In the genomic region with DNA sequence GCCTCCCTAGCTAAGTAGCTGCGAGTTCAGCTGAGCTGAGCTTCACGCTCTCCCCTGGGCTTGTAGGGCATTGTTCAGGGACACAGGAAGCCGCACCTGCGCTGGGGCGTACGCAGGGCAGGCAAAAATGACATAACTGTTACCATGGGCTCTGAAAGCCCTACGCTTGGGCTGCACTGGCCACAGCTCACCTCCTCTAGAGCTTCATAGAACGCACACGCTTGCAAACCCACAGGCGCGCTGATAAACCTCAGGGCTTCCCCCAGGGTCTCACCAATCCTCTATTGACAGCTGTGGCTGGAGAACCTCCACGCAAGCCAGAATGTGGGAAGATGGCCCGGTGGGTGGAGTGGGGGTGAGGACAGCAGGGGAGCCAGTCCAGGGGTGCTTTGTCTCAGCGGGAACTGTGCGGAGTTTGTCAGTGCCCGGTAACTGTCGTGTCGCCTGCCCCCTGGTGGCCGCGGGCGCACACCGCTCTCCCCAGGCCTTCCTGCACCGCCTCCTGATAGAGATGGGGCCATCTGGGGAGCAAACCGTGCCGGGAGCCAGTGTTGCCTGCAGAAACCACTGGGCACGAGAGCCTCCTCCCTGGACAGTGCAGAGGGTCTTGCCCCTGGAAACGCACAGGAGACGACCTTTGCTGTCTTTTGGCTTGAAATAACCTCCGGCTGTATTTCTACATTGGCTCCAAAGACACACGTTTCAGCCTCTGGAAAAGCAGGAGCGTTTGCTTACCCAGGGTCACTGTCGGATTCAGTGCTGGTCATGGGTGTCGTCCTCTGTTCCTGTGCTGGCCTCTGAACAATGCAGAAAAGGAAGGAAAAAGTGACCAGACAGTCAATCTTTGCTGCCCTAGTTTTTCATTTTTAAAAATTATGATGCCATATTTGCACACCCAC, we compare ENCODE assay signal across 8 cellular contexts. TPM values are rescaled to one million over a fixed set of nuclear protein-coding genes. Genes with fewer than 3 reads are reported as not detected.
A peak's percentile ranks its signal among the peaks of the same experiment; 100 is the strongest.
DNase-seq lines count a peak whose midpoint lies in the region; ATAC-seq and TF ChIP-seq lines count a peak whose summit lies in the region.

No MANE protein-coding gene starts in this region.

- peaks cover 45% of the 10 kb centered on the region for H3K27me3 Mint-ChIP-seq in mesothelial cell of epicardium (ENCODE audit: low read depth)

- H3K27ac Mint-ChIP-seq in mesothelial cell of epicardium: no peak overlapping the region

- peaks cover 3% of the 10 kb centered on the region for H3K4me1 Mint-ChIP-seq in mesothelial cell of epicardium

- ATAC-seq in HG03045 (IDR thresholded peaks at IDR 0.05; ENCODE audit: unreplicated experiment): peak; percentile 85

- no peaks in the 10 kb centered on the region for H3K36me3 Mint-ChIP-seq in mesothelial cell of epicardium

- TF ChIP-seq CTCF in mesothelial cell of epicardium (IDR thresholded peaks at IDR 0.05; ENCODE audit: unreplicated experiment): peak; percentile 92

- H3K4me3 Mint-ChIP-seq in mesothelial cell of epicardium: no peak overlapping the region

- H3K9me3 Mint-ChIP-seq in mesothelial cell of epicardium: no peaks in the 10 kb centered on the region

- peak; percentile 18 to 28 for DNase-seq in NCI-H2081 (lab: John Stamatoyannopoulos, UW)
- no peak for DNase-seq in NCI-H2081 treated with DMSO at 0.1 percent for 48 hours (lab: John Stamatoyannopoulos, UW)
- DNase-seq in NCI-H510A treated with DMSO at 0.1 percent for 48 hours (lab: John Stamatoyannopoulos, UW): peak; percentile 52
- DNase-seq in activated CD4-positive, alpha-beta T cell treated with anti-CD3 and anti-CD28 coated beads, Interleukin-2, amount 50 U/mL, for 4 hours: peak; percentile 40 to 47
- DNase-seq in effector CD8-positive, alpha-beta T cell (lab: John Stamatoyannopoulos, UW): peak; percentile 14
- DNase-seq in mesothelial cell of epicardium (ENCODE audit: low spot score in 2 of 2, unreplicated experiment in 2 of 2): peak; percentile 60 to 91
- DNase-seq in stimulated activated CD8-positive, alpha-beta memory T cell treated with anti-CD3 and anti-CD28 coated beads, Interleukin-4, amount 100 ng/mL, for 4 hours (ENCODE audit: low read depth in 2 of 2, low spot score in 1 of 2): peak; percentile 10 to 31

RNA-seq across cellular contexts. Expression of gene CIDEA, which starts 17.0 kb away (rescaled TPM):
- total RNA-seq in mesothelial cell of epicardium: not detected in 3 replicates
